8 cellular contexts compared by ENCODE assay signal in the genomic region with DNA sequence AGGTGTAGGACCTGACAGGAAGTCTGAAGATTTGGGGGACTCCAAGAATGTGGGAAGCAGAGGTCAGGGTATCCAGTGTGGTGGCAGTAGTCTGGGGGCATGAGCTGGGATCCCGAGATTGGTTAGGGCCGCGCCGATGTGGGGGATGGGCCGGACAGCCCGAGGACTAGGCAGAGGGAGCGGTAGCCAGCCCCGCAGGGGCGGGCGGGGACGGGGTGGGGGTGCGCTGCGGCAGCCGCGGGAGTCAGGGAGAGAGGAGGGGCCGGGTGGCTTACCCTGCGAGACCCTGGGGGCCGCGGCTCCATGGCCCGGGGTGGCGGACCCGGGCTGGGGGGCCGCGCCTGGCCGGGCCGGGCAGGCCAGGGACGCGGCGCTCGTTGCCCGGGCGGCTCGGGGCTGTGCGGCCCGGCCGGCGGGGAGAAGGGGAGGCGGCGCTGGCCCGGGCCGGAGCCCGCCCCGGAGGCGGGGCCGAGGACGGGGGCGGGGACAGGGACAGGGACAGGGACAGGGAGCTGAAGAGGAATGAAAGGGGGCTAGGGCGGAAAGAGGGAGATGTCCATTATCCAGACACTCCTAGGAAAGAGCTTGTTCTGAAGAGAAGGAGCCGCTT. TPM values are rescaled to one million over a fixed set of nuclear protein-coding genes. Genes with fewer than 3 reads are reported as not detected.
DNase-seq lines count a peak whose midpoint lies in the region; ATAC-seq, FAIRE-seq and TF ChIP-seq lines count a peak whose summit lies in the region.

No MANE protein-coding gene starts in this region.

- no TSS peak for BruUV-seq in endothelial cell of umbilical vein (replicated peaks; lab: Mats Ljungman, UMichigan)

- H3K4me2 ChIP-seq in endothelial cell of umbilical vein (ENCODE audit: insufficient read depth, low read length), result peak overlapping the region; percentile 87

- TF ChIP-seq CTCF in 22Rv1 (IDR thresholded peaks at IDR 0.05) (no peak), endothelial cell of umbilical vein (IDR thresholded peaks at IDR 0.05; ENCODE audit: extremely low read depth in 1 of 2, insufficient read depth in 1 of 2, low read depth in 1 of 2, low read length in 2 of 2) (no peak)
- TF ChIP-seq CTCF in CD4-positive, alpha-beta T cell (IDR thresholded peaks at IDR 0.05), result no peak

- DNase-seq in SHP77 (lab: John Stamatoyannopoulos, UW) (peak; percentile 20 to 42), endothelial cell of umbilical vein (ENCODE audit: low read depth, low spot score) (peak; percentile 36), midbrain (lab: John Stamatoyannopoulos, UW) (peak; percentile 60)
- no peak for DNase-seq in CD4-positive, alpha-beta T cell

- peak overlapping the region in 2 of 3 experiments; percentile 37 to 47 for H3K4me3 ChIP-seq in endothelial cell of umbilical vein (replicated peaks in 1 of 3; ENCODE audit: insufficient read depth in 1 of 3, low read depth in 1 of 3, low read length in 3 of 3)

- H3K4me3 Mint-ChIP-seq in CD4-positive, alpha-beta T cell, result no peak overlapping the region

- no peaks in the 10 kb centered on the region for H3K36me3 Mint-ChIP-seq in CD4-positive, alpha-beta T cell (ENCODE audit: low read depth)

- H3K27me3 Mint-ChIP-seq in CD4-positive, alpha-beta T cell, result no peaks in the 10 kb centered on the region

- H2AFZ ChIP-seq in endothelial cell of umbilical vein (ENCODE audit: low read depth, low read length), result peak overlapping the region; percentile 67

- H3K36me3 ChIP-seq in endothelial cell of umbilical vein (ENCODE audit: control insufficient read depth in 2 of 2, extremely low read depth in 1 of 2, insufficient read depth in 2 of 2, low read length in 2 of 2), result no peaks in the 10 kb centered on the region

- H3K27ac Mint-ChIP-seq in CD4-positive, alpha-beta T cell, result no peak overlapping the region

- H3K9ac ChIP-seq in endothelial cell of umbilical vein (replicated peaks; ENCODE audit: extremely low read depth, insufficient read depth, low read length), result peak overlapping the region; percentile 22

- peaks cover 6% of the 10 kb centered on the region for H3K4me1 Mint-ChIP-seq in CD4-positive, alpha-beta T cell (ENCODE audit: low read depth)

- TF ChIP-seq POLR2A in endothelial cell of umbilical vein (IDR thresholded peaks at IDR 0.05; ENCODE audit: low read depth, low read length), result no peak

- CTCF ChIA-PET in endothelial cell of umbilical vein (lab: Charles Lee), result interaction anchor here (0.7 to 4.6 kb wide), 46 partner anchors 8 to 373 kb away, joined by 3 to 142 read pairs (median 4); a partner anchor contains a TSS
- CTCF ChIA-PET in CD4-positive, alpha-beta T cell (lab: Charles Lee), result interaction anchor here (0.6 to 2.2 kb wide), 23 partner anchors 8 to 159 kb away, joined by 3 to 18 read pairs (median 4); a partner anchor contains a TSS

- H3K79me2 ChIP-seq in endothelial cell of umbilical vein (ENCODE audit: control insufficient read depth, insufficient read depth, low read length), result no peaks in the 10 kb centered on the region

- FAIRE-seq in endothelial cell of umbilical vein (lab: Jason Lieb, UNC), result no peak

- peaks cover 4% of the 10 kb centered on the region for H3K4me1 ChIP-seq in endothelial cell of umbilical vein (ENCODE audit: control insufficient read depth, extremely low read depth, insufficient read depth, low read length)

- peak; percentile 56 for ATAC-seq in GM19351 (IDR thresholded peaks at IDR 0.05; ENCODE audit: unreplicated experiment)
- ATAC-seq in GM21737 (IDR thresholded peaks at IDR 0.05; ENCODE audit: unreplicated experiment), result no peak
- no peak for ATAC-seq in GM21786 (IDR thresholded peaks at IDR 0.05; ENCODE audit: unreplicated experiment)
- no peak for ATAC-seq in CD4-positive, alpha-beta T cell (ENCODE audit: poor library complexity)

- peak overlapping the region; percentile 70 for H3K27ac ChIP-seq in 22Rv1
- no peak overlapping the region for H3K27ac ChIP-seq in endothelial cell of umbilical vein (ENCODE audit: insufficient read depth, low read depth, low read length)
- no peak overlapping the region for H3K27ac ChIP-seq in CD4-positive, alpha-beta T cell (ENCODE audit: low read depth, low read length)

- no peaks in the 10 kb centered on the region for H3K27me3 ChIP-seq in endothelial cell of umbilical vein (ENCODE audit: control insufficient read depth in 2 of 2, insufficient read depth in 2 of 2, low read length in 2 of 2)
- H3K27me3 ChIP-seq in CD4-positive, alpha-beta T cell (ENCODE audit: control insufficient read depth, insufficient read depth, low read length), result no peaks in the 10 kb centered on the region

- POLR2A ChIA-PET in endothelial cell of umbilical vein (lab: Charles Lee), result interaction anchor here (1.0 to 1.4 kb wide), 2 partner anchors 9 to 32 kb away, joined by 3 to 5 read pairs; no protein-coding TSS in a partner anchor
- POLR2A ChIA-PET in CD4-positive, alpha-beta T cell (lab: Charles Lee), result interaction anchor here (1.0 to 1.7 kb wide), 3 partner anchors 20 to 98 kb away, joined by 4 to 5 read pairs (median 5); a partner anchor contains a TSS

- dilution Hi-C loops in endothelial cell of umbilical vein (cut with MboI; ENCODE audit: extremely low pct_ligation_motif_present, low sequenced_read_pairs), result no loop called here

- no peaks in the 10 kb centered on the region for H4K20me1 ChIP-seq in endothelial cell of umbilical vein (replicated peaks; ENCODE audit: control insufficient read depth, extremely low read depth, insufficient read depth, low read length)

- H3K9me1 ChIP-seq in endothelial cell of umbilical vein (replicated peaks; ENCODE audit: control insufficient read depth, extremely low read depth, insufficient read depth, low read length), result no peaks in the 10 kb centered on the region

- H3K9me3 Mint-ChIP-seq in CD4-positive, alpha-beta T cell, result no peaks in the 10 kb centered on the region

- intact Hi-C loops in endothelial cell of umbilical vein (cut with micrococcal nuclease), result loop anchor here (1.0 kb wide), 3 partner anchors 9 to 60 kb away; no protein-coding TSS in a partner anchor
- intact Hi-C loops in CD4-positive, alpha-beta T cell (cut with DNase I, micrococcal nuclease), result no loop called here

- H3K9me3 ChIP-seq in endothelial cell of umbilical vein (replicated peaks; ENCODE audit: control insufficient read depth, insufficient read depth, low read length), result no peaks in the 10 kb centered on the region
- H3K9me3 ChIP-seq in CD4-positive, alpha-beta T cell (ENCODE audit: control insufficient read depth, low read length), result no peaks in the 10 kb centered on the region

TF ChIP-seq in endothelial cell of umbilical vein, 7 proteins besides CTCF, POLR2A, EP300 and RAD21:
- TF ChIP-seq JUN (IDR thresholded peaks at IDR 0.05; ENCODE audit: borderline replicate concordance, insufficient read depth, insufficient read length, low read depth) (no peak), POLR2AphosphoS5 (IDR thresholded peaks at IDR 0.05; ENCODE audit: insufficient read depth, low read depth, low read length) (peak; percentile 18)

RNA-seq across cellular contexts. Expression of a gene that starts 5.6 kb away (rescaled TPM):
- 7.9 and 9.6 TPM in 2 replicates for total RNA-seq in endothelial cell of umbilical vein
- polyA plus RNA-seq in endothelial cell of umbilical vein, result 1.6 and 2.3 TPM in 2 replicates
- polyA plus RNA-seq in endothelial cell of umbilical vein (2011; cell fraction: cytosol; rRNA removed), result 1.6 and 2.1 TPM in 2 replicates
- 3.9 and 4.0 TPM in 2 replicates for polyA plus RNA-seq in endothelial cell of umbilical vein (2011; cell fraction: nucleus; rRNA removed)
- polyA plus RNA-seq in endothelial cell of umbilical vein (2012), result 5.2 and 7.8 TPM in 2 replicates
- polyA minus RNA-seq in endothelial cell of umbilical vein, result 2.1 and 3.5 TPM in 2 replicates
- polyA minus RNA-seq in endothelial cell of umbilical vein (2011; cell fraction: cytosol; rRNA and poly(A)+ RNA removed), result 8.5 TPM
- polyA minus RNA-seq in endothelial cell of umbilical vein (2011; cell fraction: nucleus; rRNA and poly(A)+ RNA removed), result 2.3 and 4.6 TPM in 2 replicates
- total RNA-seq in CD4-positive, alpha-beta T cell, result 1 to 10 TPM; 3.8 to 4.7 TPM

RNA-seq across cellular contexts. Expression of a gene that starts 14.6 kb away (rescaled TPM):
- not detected in 2 replicates for total RNA-seq in endothelial cell of umbilical vein
- 0.08 TPM in 1 of 2 replicates, not detected in the other for polyA plus RNA-seq in endothelial cell of umbilical vein
- polyA plus RNA-seq in endothelial cell of umbilical vein (2011; cell fraction: cytosol; rRNA removed), result 0.03 TPM in 1 of 2 replicates, not detected in the other
- 0.48 and 0.63 TPM in 2 replicates for polyA plus RNA-seq in endothelial cell of umbilical vein (2011; cell fraction: nucleus; rRNA removed)
- polyA plus RNA-seq in endothelial cell of umbilical vein (2012), result not detected in 2 replicates
- not detected in 2 replicates for polyA minus RNA-seq in endothelial cell of umbilical vein
- not detected for polyA minus RNA-seq in endothelial cell of umbilical vein (2011; cell fraction: cytosol; rRNA and poly(A)+ RNA removed)
- polyA minus RNA-seq in endothelial cell of umbilical vein (2011; cell fraction: nucleus; rRNA and poly(A)+ RNA removed), result 0.38 and 0.48 TPM in 2 replicates
- under 1 TPM; 0.27 to 0.53 TPM for total RNA-seq in CD4-positive, alpha-beta T cell

RNA-seq across cellular contexts. Expression of a gene that starts 40.2 kb away (rescaled TPM):
- 938 and 994 TPM in 2 replicates for total RNA-seq in endothelial cell of umbilical vein
- 657 and 731 TPM in 2 replicates for polyA plus RNA-seq in endothelial cell of umbilical vein
- polyA plus RNA-seq in endothelial cell of umbilical vein (2011; cell fraction: cytosol; rRNA removed), result 643 and 681 TPM in 2 replicates
- polyA plus RNA-seq in endothelial cell of umbilical vein (2011; cell fraction: nucleus; rRNA removed), result 771 and 889 TPM in 2 replicates
- 879 and 902 TPM in 2 replicates for polyA plus RNA-seq in endothelial cell of umbilical vein (2012)
- 914 and 1,135 TPM in 2 replicates for polyA minus RNA-seq in endothelial cell of umbilical vein
- polyA minus RNA-seq in endothelial cell of umbilical vein (2011; cell fraction: cytosol; rRNA and poly(A)+ RNA removed), result 30.9 TPM
- polyA minus RNA-seq in endothelial cell of umbilical vein (2011; cell fraction: nucleus; rRNA and poly(A)+ RNA removed), result 459 and 500 TPM in 2 replicates
- 100 to 1,000 TPM; 143 to 159 TPM for total RNA-seq in CD4-positive, alpha-beta T cell

RNA-seq across cellular contexts. Expression of a gene that starts 54.0 kb away (rescaled TPM):
- 137 and 143 TPM in 2 replicates for total RNA-seq in endothelial cell of umbilical vein
- polyA plus RNA-seq in endothelial cell of umbilical vein, result 169 and 174 TPM in 2 replicates
- 179 and 185 TPM in 2 replicates for polyA plus RNA-seq in endothelial cell of umbilical vein (2011; cell fraction: cytosol; rRNA removed)
- 89.4 and 104 TPM in 2 replicates for polyA plus RNA-seq in endothelial cell of umbilical vein (2011; cell fraction: nucleus; rRNA removed)
- polyA plus RNA-seq in endothelial cell of umbilical vein (2012), result 280 and 300 TPM in 2 replicates
- 153 and 165 TPM in 2 replicates for polyA minus RNA-seq in endothelial cell of umbilical vein
- 137 TPM for polyA minus RNA-seq in endothelial cell of umbilical vein (2011; cell fraction: cytosol; rRNA and poly(A)+ RNA removed)
- 37.6 and 48.5 TPM in 2 replicates for polyA minus RNA-seq in endothelial cell of umbilical vein (2011; cell fraction: nucleus; rRNA and poly(A)+ RNA removed)
- 10 to 100 TPM; 31.2 to 33.9 TPM for total RNA-seq in CD4-positive, alpha-beta T cell

Comparison
In these comparisons a context has a peak if more than half of its experiments do, and no peak if none do; other contexts are left out.
1. DNase-seq: peak in SHP77 (2 of 2), endothelial cell of umbilical vein (single experiment) and midbrain (single experiment); none in CD4-positive, alpha-beta T cell (0 of 10).